In the genomic region with DNA sequence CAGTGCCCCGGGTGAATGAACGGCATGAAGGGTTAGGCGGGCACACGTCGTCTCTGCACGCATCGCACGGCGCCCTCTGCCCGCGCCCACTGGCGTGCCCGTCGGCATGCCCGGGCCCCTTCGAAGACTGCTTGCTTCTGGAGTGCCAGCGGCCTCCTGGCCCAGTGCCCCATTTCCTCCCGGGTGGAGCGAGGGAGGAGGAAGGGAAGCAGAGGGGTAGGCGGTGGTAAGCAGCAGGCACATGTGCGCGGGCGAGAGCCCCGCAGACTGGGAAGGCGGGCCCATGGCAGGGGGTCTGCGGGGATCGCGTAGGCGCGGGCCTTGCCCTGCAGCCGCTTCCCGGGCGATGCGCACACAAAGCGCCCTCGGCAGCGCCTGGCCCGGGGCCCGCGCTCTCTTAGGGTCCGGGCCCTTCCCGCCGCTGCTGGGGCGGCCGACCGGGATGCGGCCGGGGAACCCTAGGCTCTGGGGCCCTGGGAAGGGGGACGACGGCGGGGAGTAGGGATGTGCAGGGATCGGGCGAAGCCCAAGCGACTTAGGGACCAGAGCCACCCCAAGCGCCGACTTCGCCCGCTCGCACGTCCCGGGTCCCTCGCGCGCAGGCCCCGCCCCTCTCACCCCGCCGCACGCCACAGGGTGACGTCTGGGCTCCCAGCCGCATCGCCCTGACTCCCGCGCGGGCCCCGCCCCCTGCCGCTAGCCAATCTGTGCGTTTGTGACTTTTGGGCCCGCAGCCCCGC, we compare ENCODE assay signal across 8 cellular contexts. TPM values are rescaled to one million over a fixed set of nuclear protein-coding genes. Genes with fewer than 3 reads are reported as not detected.
DNase-seq lines count a peak whose midpoint lies in the region; ATAC-seq and TF ChIP-seq lines count a peak whose summit lies in the region.

No MANE protein-coding gene starts in this region.

- H3K27ac Mint-ChIP-seq in central memory CD8-positive, alpha-beta T cell (ENCODE audit: low read depth), result peak overlapping the region; percentile 92
- H3K27ac Mint-ChIP-seq in stimulated activated naive CD8-positive, alpha-beta T cell treated with anti-CD3 and anti-CD28 coated beads, Interleukin-15, Interleukin-2, amounts not matched to agents 100 ng/mL and 50 ng/mL, for 24 hours, result peak overlapping the region; percentile 81

- peak overlapping the region; percentile 83 for H3K4me3 Mint-ChIP-seq in central memory CD8-positive, alpha-beta T cell
- peak overlapping the region; percentile 77 for H3K4me3 Mint-ChIP-seq in stimulated activated naive CD8-positive, alpha-beta T cell treated with anti-CD3 and anti-CD28 coated beads, Interleukin-15, Interleukin-2, amounts not matched to agents 100 ng/mL and 50 ng/mL, for 24 hours

- peak overlapping the region; percentile 38 to 62 for H3K4me3 ChIP-seq in left lung

- no peaks in the 10 kb centered on the region for H3K36me3 ChIP-seq in left lung

- H3K4me1 Mint-ChIP-seq in central memory CD8-positive, alpha-beta T cell, result peaks cover 14% of the 10 kb centered on the region
- peaks cover 16% of the 10 kb centered on the region for H3K4me1 Mint-ChIP-seq in stimulated activated naive CD8-positive, alpha-beta T cell treated with anti-CD3 and anti-CD28 coated beads, Interleukin-15, Interleukin-2, amounts not matched to agents 100 ng/mL and 50 ng/mL, for 24 hours (ENCODE audit: low read depth)

- no peaks in the 10 kb centered on the region for H3K27me3 Mint-ChIP-seq in central memory CD8-positive, alpha-beta T cell
- H3K27me3 Mint-ChIP-seq in stimulated activated naive CD8-positive, alpha-beta T cell treated with anti-CD3 and anti-CD28 coated beads, Interleukin-15, Interleukin-2, amounts not matched to agents 100 ng/mL and 50 ng/mL, for 24 hours, result no peaks in the 10 kb centered on the region

- H3K36me3 Mint-ChIP-seq in central memory CD8-positive, alpha-beta T cell (ENCODE audit: insufficient read depth), result peaks cover 21% of the 10 kb centered on the region
- H3K36me3 Mint-ChIP-seq in stimulated activated naive CD8-positive, alpha-beta T cell treated with anti-CD3 and anti-CD28 coated beads, Interleukin-15, Interleukin-2, amounts not matched to agents 100 ng/mL and 50 ng/mL, for 24 hours (ENCODE audit: low read depth), result peaks cover 14% of the 10 kb centered on the region

- no peaks in the 10 kb centered on the region for H3K9me3 ChIP-seq in left lung

- peak overlapping the region; percentile 95 to 96 for H3K27ac ChIP-seq in left lung

- peaks cover 0 to 34% of the 10 kb centered on the region in 2 donors for H3K4me1 ChIP-seq in left lung

- H3K9me3 Mint-ChIP-seq in central memory CD8-positive, alpha-beta T cell, result no peaks in the 10 kb centered on the region
- no peaks in the 10 kb centered on the region for H3K9me3 Mint-ChIP-seq in stimulated activated naive CD8-positive, alpha-beta T cell treated with anti-CD3 and anti-CD28 coated beads, Interleukin-15, Interleukin-2, amounts not matched to agents 100 ng/mL and 50 ng/mL, for 24 hours

- H3K27me3 ChIP-seq in left lung, result no peaks in the 10 kb centered on the region

- no peak for TF ChIP-seq CTCF in left lung (IDR thresholded peaks at IDR 0.05)

- ATAC-seq in HG02943 (IDR thresholded peaks at IDR 0.05; ENCODE audit: low read depth, unreplicated experiment) (peak; percentile 5), left lung (peak; percentile 3)
- peak; percentile 1 for ATAC-seq in central memory CD8-positive, alpha-beta T cell (replicated peaks; ENCODE audit: extremely low read depth, poor library complexity, severe bottlenecking)

- peak; percentile 44 for DNase-seq in activated CD8-positive, alpha-beta memory T cell treated with anti-CD3 and anti-CD28 coated beads, Interleukin-2, amount 50 U/mL, for 4 hours
- no peak for DNase-seq in activated CD8-positive, alpha-beta memory T cell treated with anti-CD3 and anti-CD28 coated beads for 24 hours
- peak; percentile 38 to 77 for DNase-seq in central memory CD8-positive, alpha-beta T cell (ENCODE audit: low spot score in 2 of 2)
- peak; percentile 65 to 83 for DNase-seq in left lung
- DNase-seq in inferior parietal cortex (ENCODE audit: extremely low spot score), result no peak

- intact Hi-C loops in left lung (cut with DNase I), result no loop called here

- TF ChIP-seq POLR2A in Raji (IDR thresholded peaks at IDR 0.05; ENCODE audit: insufficient read depth, low read depth, low read length), result peak; percentile 65

RNA-seq across cellular contexts. Expression of a gene that starts 0.9 kb away (rescaled TPM):
- 10 to 100 TPM; 50.1 to 56.6 TPM for total RNA-seq in left lung

RNA-seq across cellular contexts. Expression of a gene that starts 3.8 kb away (rescaled TPM):
- 1,000 to 10,000 TPM; 1,139 to 1,793 TPM for total RNA-seq in left lung

RNA-seq across cellular contexts. Expression of a gene that starts 19.9 kb away (rescaled TPM):
- total RNA-seq in left lung, result 1,000 to 10,000 TPM; 2,309 to 2,455 TPM

RNA-seq across cellular contexts. Expression of a gene that starts 30.8 kb away (rescaled TPM):
- 10 to 100 TPM; 34.7 to 36.1 TPM for total RNA-seq in left lung

RNA-seq across cellular contexts. Expression of a gene that starts 33.1 kb away (rescaled TPM):
- total RNA-seq in left lung, result 10 to 100 TPM; 34.7 to 45.5 TPM

Comparison
In these comparisons a context has a peak if more than half of its experiments do, and no peak if none do; other contexts are left out.
1. DNase-seq: peak in activated CD8-positive, alpha-beta memory T cell treated with anti-CD3 and anti-CD28 coated beads, Interleukin-2, amount 50 U/mL, for 4 hours (single experiment), central memory CD8-positive, alpha-beta T cell (2 of 2) and left lung (2 of 2); none in activated CD8-positive, alpha-beta memory T cell treated with anti-CD3 and anti-CD28 coated beads for 24 hours (single experiment) and inferior parietal cortex (single experiment).
2. Peak in every context shown above with its lines, with median percentiles within 50 percentile points of each other: ATAC-seq.